ENCODE assay signal across 13 cellular contexts in genomic region chr13:33169273-33169980, GRCh38.
DNase-seq lines count a peak whose midpoint lies in the region; ATAC-seq and TF ChIP-seq lines count a peak whose summit lies in the region.
"Had no signal": no experiment of that assay in that cellular context is flagged by ENCODE, and none has a peak within 500 bp of the region (broad histone marks: within the 10 kb centered on the region; RNA-seq: fewer than 3 reads in every experiment).

No MANE protein-coding gene starts in this region.

- TF ChIP-seq CTCF in fibroblast of mammary gland (conservative IDR thresholded peaks at IDR 0.05; ENCODE audit: control insufficient read depth, insufficient read depth, low read depth, low read length) = no peak

- peak; percentile 42 for DNase-seq in GM03348 (ENCODE audit: low spot score)
- DNase-seq in fibroblast of mammary gland (ENCODE audit: low read depth) = peak; percentile 90
- DNase-seq in renal cortical epithelial cell (ENCODE audit: low read depth) = peak; percentile 73
- DNase-seq in stimulated activated naive CD4-positive, alpha-beta T cell (lab: John Stamatoyannopoulos, UW) = no peak
- DNase-seq in COLO668 (lab: John Stamatoyannopoulos, UW; ENCODE audit: unreplicated experiment) = no peak
- DNase-seq in NCI-H2029 treated with DMSO at 0.1 percent for 48 hours (lab: John Stamatoyannopoulos, UW) = no peak
- DNase-seq: activated CD4-positive, alpha-beta T cell treated with anti-CD3 and anti-CD28 coated beads, Interleukin-2, amount 50 U/mL, for 48 hours; activated gamma-delta T cell treated with Interleukin-2 at 50 U/mL for 16 hours; CD4-positive, alpha-beta memory T cell; immature natural killer cell had no signal

- ATAC-seq in SK-N-SH treated with all-trans-retinoic acid at 6 μM for 48 hours (peak; percentile 87), GM18502 (IDR thresholded peaks at IDR 0.05; ENCODE audit: poor library complexity, unreplicated experiment) (no peak)
- ATAC-seq: K562 had no signal

- no peak overlapping the region for H3K4me3 ChIP-seq in fibroblast of mammary gland (ENCODE audit: control insufficient read depth, low read depth, low read length)
- H3K4me3 ChIP-seq: K562 had no signal

TF ChIP-seq in SK-N-SH treated with all-trans-retinoic acid at 6 μM for 48 hours, 23 proteins besides CTCF, POLR2A, EP300 and RAD21:
- TF ChIP-seq SNAI2 (CRISPR knock-in tag; IDR thresholded peaks at IDR 0.05) (no peak), GLIS3 (CRISPR knock-in tag; IDR thresholded peaks at IDR 0.05) (no peak), PATZ1 (CRISPR knock-in tag; IDR thresholded peaks at IDR 0.05; ENCODE audit: borderline replicate concordance) (no peak), ZNF565 (CRISPR knock-in tag; conservative IDR thresholded peaks at IDR 0.05; ENCODE audit: low read depth) (no peak), TOX (CRISPR knock-in tag; IDR thresholded peaks at IDR 0.05; ENCODE audit: borderline replicate concordance) (no peak), PPARA (CRISPR knock-in tag; IDR thresholded peaks at IDR 0.05; ENCODE audit: borderline replicate concordance) (no peak), ZNF8 (CRISPR knock-in tag; IDR thresholded peaks at IDR 0.05) (no peak)
TF ChIP-seq in SK-N-SH treated with all-trans-retinoic acid at 6 μM for 48 hours: peak in this region for 0.

Comparison
In these comparisons a context has a peak if more than half of its experiments do, and no peak if none do; other contexts are left out.
1. DNase-seq: peak in GM03348 (single experiment), fibroblast of mammary gland (single experiment) and renal cortical epithelial cell (single experiment); none in stimulated activated naive CD4-positive, alpha-beta T cell (0 of 6), COLO668 (single experiment) and NCI-H2029 treated with DMSO at 0.1 percent for 48 hours (single experiment).